ENCODE assay signal across 1 cellular context in genomic region chrX:123807825-123808416, GRCh38.
TF ChIP-seq lines count a peak whose summit lies in the region.

No MANE protein-coding gene starts in this region.

TF ChIP-seq in HEK293, 187 proteins besides CTCF, POLR2A, EP300 and RAD21 (continued from another document and continues in another):
- peak; percentile 71; the same call in 1 of the 2 replicates for TF ChIP-seq ZNF639 (tag by site-specific recombination; IDR thresholded peaks at IDR 0.05)
- TF ChIP-seq ZNF571 (tag by site-specific recombination; IDR thresholded peaks at IDR 0.05), result no peak
- no peak for TF ChIP-seq ZNF354C (tag by site-specific recombination; IDR thresholded peaks at IDR 0.05; ENCODE audit: borderline replicate concordance, low read depth)
- TF ChIP-seq ZNF530 (tag by site-specific recombination; IDR thresholded peaks at IDR 0.05; ENCODE audit: low read depth), result no peak
- TF ChIP-seq ZNF596 (tag by site-specific recombination; IDR thresholded peaks at IDR 0.05), result no peak
- no peak for TF ChIP-seq ZBTB48 (tag by site-specific recombination; IDR thresholded peaks at IDR 0.05)
- peak; percentile 81; the same call in 1 of the 2 replicates for TF ChIP-seq OVOL3 (tag by site-specific recombination; IDR thresholded peaks at IDR 0.05)
- no peak for TF ChIP-seq ZBTB11 (tag by site-specific recombination; conservative IDR thresholded peaks at IDR 0.05; ENCODE audit: low read depth)
- no peak for TF ChIP-seq ZNF114 (tag by site-specific recombination; IDR thresholded peaks at IDR 0.05)
- no peak for TF ChIP-seq ZBTB21 (tag by site-specific recombination; IDR thresholded peaks at IDR 0.05)
- TF ChIP-seq, protein P1, sequence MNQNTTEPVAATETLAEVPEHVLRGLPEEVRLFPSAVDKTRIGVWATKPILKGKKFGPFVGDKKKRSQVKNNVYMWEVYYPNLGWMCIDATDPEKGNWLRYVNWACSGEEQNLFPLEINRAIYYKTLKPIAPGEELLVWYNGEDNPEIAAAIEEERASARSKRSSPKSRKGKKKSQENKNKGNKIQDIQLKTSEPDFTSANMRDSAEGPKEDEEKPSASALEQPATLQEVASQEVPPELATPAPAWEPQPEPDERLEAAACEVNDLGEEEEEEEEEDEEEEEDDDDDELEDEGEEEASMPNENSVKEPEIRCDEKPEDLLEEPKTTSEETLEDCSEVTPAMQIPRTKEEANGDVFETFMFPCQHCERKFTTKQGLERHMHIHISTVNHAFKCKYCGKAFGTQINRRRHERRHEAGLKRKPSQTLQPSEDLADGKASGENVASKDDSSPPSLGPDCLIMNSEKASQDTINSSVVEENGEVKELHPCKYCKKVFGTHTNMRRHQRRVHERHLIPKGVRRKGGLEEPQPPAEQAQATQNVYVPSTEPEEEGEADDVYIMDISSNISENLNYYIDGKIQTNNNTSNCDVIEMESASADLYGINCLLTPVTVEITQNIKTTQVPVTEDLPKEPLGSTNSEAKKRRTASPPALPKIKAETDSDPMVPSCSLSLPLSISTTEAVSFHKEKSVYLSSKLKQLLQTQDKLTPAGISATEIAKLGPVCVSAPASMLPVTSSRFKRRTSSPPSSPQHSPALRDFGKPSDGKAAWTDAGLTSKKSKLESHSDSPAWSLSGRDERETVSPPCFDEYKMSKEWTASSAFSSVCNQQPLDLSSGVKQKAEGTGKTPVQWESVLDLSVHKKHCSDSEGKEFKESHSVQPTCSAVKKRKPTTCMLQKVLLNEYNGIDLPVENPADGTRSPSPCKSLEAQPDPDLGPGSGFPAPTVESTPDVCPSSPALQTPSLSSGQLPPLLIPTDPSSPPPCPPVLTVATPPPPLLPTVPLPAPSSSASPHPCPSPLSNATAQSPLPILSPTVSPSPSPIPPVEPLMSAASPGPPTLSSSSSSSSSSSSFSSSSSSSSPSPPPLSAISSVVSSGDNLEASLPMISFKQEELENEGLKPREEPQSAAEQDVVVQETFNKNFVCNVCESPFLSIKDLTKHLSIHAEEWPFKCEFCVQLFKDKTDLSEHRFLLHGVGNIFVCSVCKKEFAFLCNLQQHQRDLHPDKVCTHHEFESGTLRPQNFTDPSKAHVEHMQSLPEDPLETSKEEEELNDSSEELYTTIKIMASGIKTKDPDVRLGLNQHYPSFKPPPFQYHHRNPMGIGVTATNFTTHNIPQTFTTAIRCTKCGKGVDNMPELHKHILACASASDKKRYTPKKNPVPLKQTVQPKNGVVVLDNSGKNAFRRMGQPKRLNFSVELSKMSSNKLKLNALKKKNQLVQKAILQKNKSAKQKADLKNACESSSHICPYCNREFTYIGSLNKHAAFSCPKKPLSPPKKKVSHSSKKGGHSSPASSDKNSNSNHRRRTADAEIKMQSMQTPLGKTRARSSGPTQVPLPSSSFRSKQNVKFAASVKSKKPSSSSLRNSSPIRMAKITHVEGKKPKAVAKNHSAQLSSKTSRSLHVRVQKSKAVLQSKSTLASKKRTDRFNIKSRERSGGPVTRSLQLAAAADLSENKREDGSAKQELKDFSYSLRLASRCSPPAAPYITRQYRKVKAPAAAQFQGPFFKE (tag by site-specific recombination; IDR thresholded peaks at IDR 0.05; ENCODE audit: borderline replicate concordance), result no peak
- peak; percentile 73; the same call in 1 of the 2 replicates for TF ChIP-seq ZEB2 (tag by site-specific recombination; IDR thresholded peaks at IDR 0.05)
- no peak for TF ChIP-seq ZNF112 (tag by site-specific recombination; IDR thresholded peaks at IDR 0.05)
- TF ChIP-seq FEZF1 (tag by site-specific recombination; IDR thresholded peaks at IDR 0.05), result peak; percentile 46; the same call in 1 of the 2 replicates
- TF ChIP-seq, protein P2, sequence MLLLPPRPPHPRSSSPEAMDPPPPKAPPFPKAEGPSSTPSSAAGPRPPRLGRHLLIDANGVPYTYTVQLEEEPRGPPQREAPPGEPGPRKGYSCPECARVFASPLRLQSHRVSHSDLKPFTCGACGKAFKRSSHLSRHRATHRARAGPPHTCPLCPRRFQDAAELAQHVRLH (tag by site-specific recombination; IDR thresholded peaks at IDR 0.05), result no peak
- TF ChIP-seq KLF1 (tag by site-specific recombination; IDR thresholded peaks at IDR 0.05), result no peak
- peak; percentile 72 for TF ChIP-seq OSR2 (tag by site-specific recombination; IDR thresholded peaks at IDR 0.05)
- peak; percentile 24; the same call in 1 of the 2 replicates for TF ChIP-seq PRDM1 (tag by site-specific recombination; IDR thresholded peaks at IDR 0.05)
- no peak for TF ChIP-seq PBX3 (CRISPR knock-in tag; IDR thresholded peaks at IDR 0.05)
- peak; percentile 73 for TF ChIP-seq ZNF629 (tag by site-specific recombination; IDR thresholded peaks at IDR 0.05)
- TF ChIP-seq SCRT2 (tag by site-specific recombination; IDR thresholded peaks at IDR 0.05), result no peak
- no peak for TF ChIP-seq ZNF777 (tag by site-specific recombination; IDR thresholded peaks at IDR 0.05; ENCODE audit: borderline replicate concordance)
- TF ChIP-seq PRDM6 (tag by site-specific recombination; IDR thresholded peaks at IDR 0.05), result peak; percentile 98
- TF ChIP-seq SP7 (tag by site-specific recombination; IDR thresholded peaks at IDR 0.05), result peak; percentile 94
- no peak for TF ChIP-seq ZNF121 (tag by site-specific recombination; IDR thresholded peaks at IDR 0.05)
- TF ChIP-seq KLF8 (tag by site-specific recombination; IDR thresholded peaks at IDR 0.05), result peak; percentile 58; the same call in 1 of the 2 replicates
- no peak for TF ChIP-seq TRIM28 (IDR thresholded peaks at IDR 0.05; ENCODE audit: borderline replicate concordance, low read length)
- TF ChIP-seq, protein P3, sequence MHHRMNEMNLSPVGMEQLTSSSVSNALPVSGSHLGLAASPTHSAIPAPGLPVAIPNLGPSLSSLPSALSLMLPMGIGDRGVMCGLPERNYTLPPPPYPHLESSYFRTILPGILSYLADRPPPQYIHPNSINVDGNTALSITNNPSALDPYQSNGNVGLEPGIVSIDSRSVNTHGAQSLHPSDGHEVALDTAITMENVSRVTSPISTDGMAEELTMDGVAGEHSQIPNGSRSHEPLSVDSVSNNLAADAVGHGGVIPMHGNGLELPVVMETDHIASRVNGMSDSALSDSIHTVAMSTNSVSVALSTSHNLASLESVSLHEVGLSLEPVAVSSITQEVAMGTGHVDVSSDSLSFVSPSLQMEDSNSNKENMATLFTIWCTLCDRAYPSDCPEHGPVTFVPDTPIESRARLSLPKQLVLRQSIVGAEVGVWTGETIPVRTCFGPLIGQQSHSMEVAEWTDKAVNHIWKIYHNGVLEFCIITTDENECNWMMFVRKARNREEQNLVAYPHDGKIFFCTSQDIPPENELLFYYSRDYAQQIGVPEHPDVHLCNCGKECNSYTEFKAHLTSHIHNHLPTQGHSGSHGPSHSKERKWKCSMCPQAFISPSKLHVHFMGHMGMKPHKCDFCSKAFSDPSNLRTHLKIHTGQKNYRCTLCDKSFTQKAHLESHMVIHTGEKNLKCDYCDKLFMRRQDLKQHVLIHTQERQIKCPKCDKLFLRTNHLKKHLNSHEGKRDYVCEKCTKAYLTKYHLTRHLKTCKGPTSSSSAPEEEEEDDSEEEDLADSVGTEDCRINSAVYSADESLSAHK (tag by site-specific recombination; IDR thresholded peaks at IDR 0.05), result 0 out of 2 replicates have a peak, but pooled peaks have one; percentile 35
- TF ChIP-seq KLF16 (tag by site-specific recombination; IDR thresholded peaks at IDR 0.05), result no peak
- no peak for TF ChIP-seq ZSCAN4 (tag by site-specific recombination; IDR thresholded peaks at IDR 0.05)
- TF ChIP-seq, protein P4, sequence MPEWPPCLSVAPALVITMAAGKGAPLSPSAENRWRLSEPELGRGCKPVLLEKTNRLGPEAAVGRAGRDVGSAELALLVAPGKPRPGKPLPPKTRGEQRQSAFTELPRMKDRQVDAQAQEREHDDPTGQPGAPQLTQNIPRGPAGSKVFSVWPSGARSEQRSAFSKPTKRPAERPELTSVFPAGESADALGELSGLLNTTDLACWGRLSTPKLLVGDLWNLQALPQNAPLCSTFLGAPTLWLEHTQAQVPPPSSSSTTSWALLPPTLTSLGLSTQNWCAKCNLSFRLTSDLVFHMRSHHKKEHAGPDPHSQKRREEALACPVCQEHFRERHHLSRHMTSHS (tag by site-specific recombination; IDR thresholded peaks at IDR 0.05), result no peak
- TF ChIP-seq, protein P5, sequence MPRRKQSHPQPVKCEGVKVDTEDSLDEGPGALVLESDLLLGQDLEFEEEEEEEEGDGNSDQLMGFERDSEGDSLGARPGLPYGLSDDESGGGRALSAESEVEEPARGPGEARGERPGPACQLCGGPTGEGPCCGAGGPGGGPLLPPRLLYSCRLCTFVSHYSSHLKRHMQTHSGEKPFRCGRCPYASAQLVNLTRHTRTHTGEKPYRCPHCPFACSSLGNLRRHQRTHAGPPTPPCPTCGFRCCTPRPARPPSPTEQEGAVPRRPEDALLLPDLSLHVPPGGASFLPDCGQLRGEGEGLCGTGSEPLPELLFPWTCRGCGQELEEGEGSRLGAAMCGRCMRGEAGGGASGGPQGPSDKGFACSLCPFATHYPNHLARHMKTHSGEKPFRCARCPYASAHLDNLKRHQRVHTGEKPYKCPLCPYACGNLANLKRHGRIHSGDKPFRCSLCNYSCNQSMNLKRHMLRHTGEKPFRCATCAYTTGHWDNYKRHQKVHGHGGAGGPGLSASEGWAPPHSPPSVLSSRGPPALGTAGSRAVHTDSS (tag by site-specific recombination; IDR thresholded peaks at IDR 0.05), result no peak
- no peak for TF ChIP-seq ZNF239 (tag by site-specific recombination; IDR thresholded peaks at IDR 0.05)
